In genomic region chr2:180261976-180262375, GRCh38 we compare ENCODE assay signal across 27 cellular contexts.
"Had no signal": no experiment of that assay in that cellular context is flagged by ENCODE, and none has a peak within 500 bp of the region (broad histone marks: within the 10 kb centered on the region; RNA-seq: fewer than 3 reads in every experiment).

No MANE protein-coding gene starts in this region.

- H3K9me3 ChIP-seq: stomach, suprapubic skin, testis, thoracic aorta, thyroid gland, tibial artery, tibial nerve, transverse colon, upper lobe of left lung, upper lobe of right lung, uterus, vagina had no signal

- H3K36me3 ChIP-seq: stomach, suprapubic skin, thoracic aorta, thyroid gland, tibial artery, tibial nerve, transverse colon, upper lobe of left lung, upper lobe of right lung, uterus, vagina had no signal

- FAIRE-seq: urothelium cell line had no signal

- H3K27ac ChIP-seq: stomach, suprapubic skin, testis, thoracic aorta, tibial artery, tibial nerve, transverse colon, upper lobe of left lung, upper lobe of right lung, uterus, vagina had no signal

- H3K4me1 ChIP-seq: stomach, suprapubic skin, testis, tibial artery, tibial nerve, upper lobe of left lung, upper lobe of right lung, uterus had no signal

- ATAC-seq: stimulated activated effector memory CD8-positive, alpha-beta T cell treated with anti-CD3 and anti-CD28 coated beads, Interleukin-12 subunit alpha, Interleukin-12 subunit beta, amount 100 ng/mL, for 72 hours; stimulated activated memory B cell treated with anti-CD40 and anti-IgM and Interleukin-4, amounts not matched to agents 10 μg/mL and 1 μg/mL and 100 μg/mL, for 72 hours; stimulated activated naive B cell treated with anti-CD40 and anti-IgM and Interleukin-4, amounts not matched to agents 10 μg/mL and 1 μg/mL and 100 μg/mL, for 72 hours; stimulated activated naive CD8-positive, alpha-beta T cell treated with anti-CD3 and anti-CD28 coated beads, Interleukin-15, amount 100 ng/mL, for 72 hours; stimulated activated naive CD8-positive, alpha-beta T cell treated with anti-CD3 and anti-CD28 coated beads, Interleukin-15, Interleukin-2, amounts not matched to agents 100 U/mL and 50 U/mL, for 24 hours; upper lobe of right lung had no signal

- H3K27me3 ChIP-seq: stomach, suprapubic skin, testis, thyroid gland, tibial artery, tibial nerve, upper lobe of left lung, upper lobe of right lung, uterus, vagina had no signal

- DNase-seq: stimulated activated CD4-positive, alpha-beta T cell treated with anti-CD3 and anti-CD28 coated beads, Interleukin-2, amount 100 ng/mL, for 48 hours; stimulated activated CD4-positive, alpha-beta T cell treated with anti-CD3 and anti-CD28 coated beads, Interleukin-4, amount 100 ng/mL, for 1 hour; stimulated activated CD4-positive, alpha-beta T cell treated with anti-CD3 and anti-CD28 coated beads, Interleukin-4, amount 100 ng/mL, for 24 hours; stimulated activated CD4-positive, alpha-beta T cell treated with anti-CD3 and anti-CD28 coated beads, Interleukin-4, amount 100 ng/mL, for 4 hours; stimulated activated CD8-positive, alpha-beta memory T cell treated with anti-CD3 and anti-CD28 coated beads, Interleukin-4, amount 100 ng/mL, for 48 hours; stimulated activated naive B cell treated with anti-CD40 and anti-IgM and Interleukin-4, amounts not matched to agents 10 μg/mL and 1 μg/mL and 100 μg/mL, for 72 hours; stimulated activated naive CD4-positive, alpha-beta T cell; stimulated activated naive CD4-positive, alpha-beta T cell treated with Interleukin-2 at 50 U/mL for 16 hours; stimulated activated naive CD8-positive, alpha-beta T cell treated with anti-CD3 and anti-CD28 coated beads, Interleukin-15, amount 100 ng/mL, for 72 hours; stimulated activated naive CD8-positive, alpha-beta T cell treated with anti-CD3 and anti-CD28 coated beads, Interleukin-15, Interleukin-2, amounts not matched to agents 100 U/mL and 50 U/mL, for 24 hours; stomach; substantia nigra; testis; thyroid gland; tibial artery; transverse colon; trophoblast cell; upper lobe of left lung; upper lobe of right lung; uterus had no signal

- H3K4me3 ChIP-seq: stomach, suprapubic skin, testis, thoracic aorta, thyroid gland, tibial artery, tibial nerve, transverse colon, upper lobe of left lung, upper lobe of right lung, uterus, vagina had no signal
